8 cellular contexts compared by ENCODE assay signal in the genomic region with DNA sequence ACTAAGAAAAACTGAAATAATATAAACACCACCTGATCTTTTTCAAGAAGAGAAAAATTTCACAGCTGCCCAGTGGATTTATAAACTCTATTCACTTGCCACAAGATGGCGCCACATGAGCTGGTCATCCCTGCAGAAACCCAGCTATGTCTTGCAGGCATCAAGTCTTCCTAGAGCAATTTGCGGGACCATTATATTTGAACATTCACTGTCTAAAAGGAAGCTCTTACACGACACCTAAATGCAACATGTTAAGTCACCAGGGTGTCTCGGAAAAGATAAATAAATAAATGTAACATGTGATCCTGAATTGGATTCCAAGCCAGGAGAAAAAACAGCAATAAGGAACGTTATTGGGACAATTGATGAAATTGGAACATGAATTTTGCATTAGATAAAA. TPM values are rescaled to one million over a fixed set of nuclear protein-coding genes. Genes with fewer than 3 reads are reported as not detected.
DNase-seq lines count a peak whose midpoint lies in the region; ATAC-seq and TF ChIP-seq lines count a peak whose summit lies in the region.

No MANE protein-coding gene starts in this region.

- H3K4me3 ChIP-seq in GM06990 (replicated peaks; ENCODE audit: low read depth, low read length): no peak overlapping the region
- no peak overlapping the region for H3K4me3 ChIP-seq in adrenal gland
- H3K4me3 ChIP-seq in right cardiac atrium (ENCODE audit: low read length): no peak overlapping the region
- no peak overlapping the region for H3K4me3 ChIP-seq in skeletal muscle cell (ENCODE audit: low read depth, low read length)

- H3K27ac ChIP-seq in adrenal gland (no peak overlapping the region), right cardiac atrium (ENCODE audit: low read length) (no peak overlapping the region)

- H3K9me3 ChIP-seq in adrenal gland (replicated peaks in 1 of 3) (no peaks in the 10 kb centered on the region), right cardiac atrium (ENCODE audit: control insufficient read depth, low read length) (no peaks in the 10 kb centered on the region)

- WGBS in adrenal gland, 4 donors: 2 to 8% (median 6%) methylated on average over 5 of the region's 5 CpGs
- 8% methylated on average over 5 of the region's 5 CpGs for WGBS in right cardiac atrium

- no peaks in the 10 kb centered on the region for H3K27me3 ChIP-seq in GM06990 (replicated peaks; ENCODE audit: control insufficient read depth, insufficient read depth, low read length)
- H3K27me3 ChIP-seq in adrenal gland: no peaks in the 10 kb centered on the region
- no peaks in the 10 kb centered on the region for H3K27me3 ChIP-seq in right cardiac atrium (ENCODE audit: control insufficient read depth, insufficient read depth)

- peak; percentile 68 to 77 for ATAC-seq in right cardiac atrium
- no peak for ATAC-seq in GM18907 (IDR thresholded peaks at IDR 0.05; ENCODE audit: unreplicated experiment)

- TF ChIP-seq CTCF in GM06990 (IDR thresholded peaks at IDR 0.05; ENCODE audit: insufficient read depth, low read length, poor library complexity, severe bottlenecking) (peak; percentile 66), adrenal gland (IDR thresholded peaks at IDR 0.05) (peak; percentile 68 to 84 (median 74))

- intact Hi-C loops in adrenal gland (cut with DNase I) (loop anchor here in 1 of 2 donors (10.0 kb wide), 1 partner anchor 69 kb away; no protein-coding TSS in a partner anchor), right cardiac atrium (cut with DNase I) (loop anchor here in 3 of 4 donors (2.0 to 10.0 kb wide), 6 partner anchors 161 to 329 kb away; no protein-coding TSS in a partner anchor)

- DNase-seq in GM06990 (ENCODE audit: extremely low read depth, insufficient read length): no peak
- DNase-seq in NCI-H146 treated with DMSO at 0.1 percent for 48 hours (lab: John Stamatoyannopoulos, UW; ENCODE audit: unreplicated experiment): peak; percentile 30
- DNase-seq in T-helper 1 cell: peak; percentile 30 to 73 (median 55)
- peak; percentile 78 to 90 (median 84) for DNase-seq in adrenal gland
- peak; percentile 77 to 85 (median 81) for DNase-seq in right cardiac atrium
- DNase-seq in skeletal muscle cell (ENCODE audit: low read depth): peak; percentile 73
- no peak for DNase-seq in GOT3 (lab: John Stamatoyannopoulos, UW)

- H3K36me3 ChIP-seq in GM06990 (ENCODE audit: control insufficient read depth, insufficient read depth, low read length) (no peaks in the 10 kb centered on the region), adrenal gland (replicated peaks in 1 of 2) (no peaks in the 10 kb centered on the region)

- no peak for TF ChIP-seq POLR2A in adrenal gland (IDR thresholded peaks at IDR 0.05)

- H3K4me1 ChIP-seq in adrenal gland (replicated peaks in 1 of 2): no peaks in the 10 kb centered on the region
- H3K4me1 ChIP-seq in right cardiac atrium (ENCODE audit: control insufficient read depth, insufficient read depth, low read length): no peaks in the 10 kb centered on the region

RNA-seq across cellular contexts. Expression of a gene that starts 20.3 kb away (rescaled TPM):
- total RNA-seq in adrenal gland: 100 to 1,000 TPM in 5 of 8 donors, 10 to 100 TPM in 3; 49.2 to 195 (median 128) TPM
- 100 to 1,000 TPM in 2 of 3 donors, 10 to 100 TPM in 1; 72.9 to 123 (median 107) TPM for polyA plus RNA-seq in adrenal gland
- 100 to 1,000 TPM; 119 to 131 (median 125) TPM for total RNA-seq in right cardiac atrium
- polyA plus RNA-seq in right cardiac atrium: 94.9 TPM

RNA-seq across cellular contexts. Expression of a gene that starts 42.8 kb away (rescaled TPM):
- 10 to 100 TPM; 10.9 to 18.2 (median 14.6) TPM for total RNA-seq in adrenal gland
- 10 to 100 TPM in 2 of 3 donors, 1 to 10 TPM in 1; 7.7 to 20.9 (median 17.5) TPM for polyA plus RNA-seq in adrenal gland
- 100 to 1,000 TPM; 116 to 170 (median 144) TPM for total RNA-seq in right cardiac atrium
- 194 TPM for polyA plus RNA-seq in right cardiac atrium

RNA-seq across cellular contexts. Expression of a gene that starts 43.1 kb away (rescaled TPM):
- total RNA-seq in adrenal gland: 1,000 to 10,000 TPM in 1 of 8 donors, 100 to 1,000 TPM in 7; 329 to 1,019 (median 476) TPM
- 100 to 1,000 TPM; 170 to 374 (median 280) TPM for polyA plus RNA-seq in adrenal gland
- 100 to 1,000 TPM; 197 to 235 (median 223) TPM for total RNA-seq in right cardiac atrium
- polyA plus RNA-seq in right cardiac atrium: 180 TPM

Comparison
In these comparisons a context has a peak if more than half of its experiments do, and no peak if none do; other contexts are left out.
1. DNase-seq: peak in NCI-H146 treated with DMSO at 0.1 percent for 48 hours (single experiment), T-helper 1 cell (5 of 5), adrenal gland (7 of 7), right cardiac atrium (3 of 3) and skeletal muscle cell (single experiment); none in GM06990 (single experiment) and GOT3 (single experiment).
2. RNA of a gene that starts 42.8 kb away (total RNA-seq): 116 to 170 TPM in right cardiac atrium; 10.9 to 18.2 TPM in adrenal gland; every median in the first group is over 4 times any median in the second.